12 cellular contexts compared by ENCODE assay signal in the genomic region with DNA sequence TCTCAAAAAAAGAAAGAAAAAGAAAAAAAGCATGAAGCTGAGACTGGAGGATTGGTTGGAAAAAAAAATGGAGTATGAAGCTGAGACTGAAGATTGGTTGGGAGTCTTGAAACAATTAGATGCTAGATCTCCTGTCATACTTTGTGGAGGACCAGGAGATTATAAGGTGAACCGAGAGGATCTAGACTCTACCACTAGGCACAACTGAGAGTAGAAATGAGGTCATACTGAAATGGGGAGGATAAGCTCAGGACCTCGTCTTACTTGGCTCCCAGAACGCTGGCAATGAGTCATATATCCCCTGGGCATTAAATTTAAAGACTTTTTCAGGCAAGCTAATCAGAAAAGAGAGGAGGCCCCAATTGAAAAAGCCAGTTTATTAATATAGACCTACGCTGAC. TPM values are rescaled to one million over a fixed set of nuclear protein-coding genes. Genes with fewer than 3 reads are reported as not detected.
DNase-seq lines count a peak whose midpoint lies in the region; ATAC-seq and TF ChIP-seq lines count a peak whose summit lies in the region.
"Had no signal": no experiment of that assay in that cellular context is flagged by ENCODE, and none has a peak within 500 bp of the region (broad histone marks: within the 10 kb centered on the region; RNA-seq: fewer than 3 reads in every experiment).

No MANE protein-coding gene starts in this region.

- peak overlapping the region in 1 of 8 donors; percentile 11 for H3K4me3 Mint-ChIP-seq in CD4-positive, alpha-beta memory T cell

- TF ChIP-seq CTCF in RWPE2 (IDR thresholded peaks at IDR 0.05; ENCODE audit: poor library complexity, severe bottlenecking) (no peak), kidney epithelial cell (IDR thresholded peaks at IDR 0.05; ENCODE audit: insufficient read depth, low read length, poor library complexity, severe bottlenecking) (no peak)

- no peak overlapping the region for H3K4me3 ChIP-seq in CD4-positive, alpha-beta memory T cell (ENCODE audit: low read length in 2 of 2)
- H3K4me3 ChIP-seq in RWPE2 (ENCODE audit: severe bottlenecking) (no peak overlapping the region), kidney epithelial cell (ENCODE audit: low read depth, low read length) (no peak overlapping the region)
- H3K4me3 ChIP-seq: colonic mucosa, testis had no signal

- no peaks in the 10 kb centered on the region for H3K36me3 ChIP-seq in CD4-positive, alpha-beta memory T cell (ENCODE audit: insufficient read depth, low read length)
- H3K36me3 ChIP-seq in RWPE2 (ENCODE audit: low read depth): peaks cover 7% of the 10 kb centered on the region; the same call in 1 of the 2 replicates
- H3K36me3 ChIP-seq in kidney epithelial cell (ENCODE audit: control insufficient read depth, insufficient read depth, low read length): no peaks in the 10 kb centered on the region
- H3K36me3 ChIP-seq: colonic mucosa had no signal

- peaks cover 35 to 63% (median 48%) of the 10 kb centered on the region in 4 donors for H3K4me1 Mint-ChIP-seq in CD4-positive, alpha-beta memory T cell

- peak; percentile 37; the same call in 1 of the 3 replicates for ATAC-seq in RWPE2 (ENCODE audit: low read depth)

- no peaks in the 10 kb centered on the region for H3K27me3 Mint-ChIP-seq in CD4-positive, alpha-beta memory T cell

- H3K27ac ChIP-seq in CD4-positive, alpha-beta memory T cell (ENCODE audit: low read depth, low read length): no peak overlapping the region
- peak overlapping the region; percentile 26 for H3K27ac ChIP-seq in RWPE2 (ENCODE audit: poor library complexity, severe bottlenecking)
- H3K27ac ChIP-seq: neutrophil had no signal

- peaks cover 37% of the 10 kb centered on the region for H3K4me1 ChIP-seq in CD4-positive, alpha-beta memory T cell (ENCODE audit: insufficient read depth, low read length)
- H3K4me1 ChIP-seq in RWPE2 (ENCODE audit: insufficient read depth, poor library complexity, severe bottlenecking): peaks cover 25% of the 10 kb centered on the region

- intact Hi-C loops in CD4-positive, alpha-beta memory T cell (cut with micrococcal nuclease): no loop called here

- H3K27ac Mint-ChIP-seq in CD4-positive, alpha-beta memory T cell: peak overlapping the region in 4 of 7 donors; percentile 3 to 73 (median 40)

- no peak for DNase-seq in CD4-positive, alpha-beta memory T cell
- peak; percentile 40 for DNase-seq in H4 (ENCODE audit: low spot score)
- DNase-seq in RWPE2 (ENCODE audit: low spot score): no peak
- peak; percentile 26 for DNase-seq in kidney epithelial cell (ENCODE audit: low read depth)
- no peak for DNase-seq in SIG-M5 treated with dmso at 0.1 percent for 504 hours (lab: John Stamatoyannopoulos, UW; ENCODE audit: unreplicated experiment)
- DNase-seq in Ammon's horn (ENCODE audit: low spot score): no peak
- no peak for DNase-seq in globus pallidus (ENCODE audit: low spot score)
- no peak for DNase-seq in NCI-H2029 (lab: John Stamatoyannopoulos, UW)
- DNase-seq: colonic mucosa, T-helper 1 cell, testis had no signal

- peaks cover 0 to 15% of the 10 kb centered on the region in 2 donors for H3K36me3 Mint-ChIP-seq in CD4-positive, alpha-beta memory T cell

- H3K9me3 Mint-ChIP-seq in CD4-positive, alpha-beta memory T cell: peaks cover 0 to 4% (median 0%) of the 10 kb centered on the region in 8 donors

- POLR2A ChIA-PET in CD4-positive, alpha-beta memory T cell (lab: Charles Lee; ENCODE audit: partially characterized antibody): interaction anchor here (1.2 kb wide), 1 partner anchor 8 kb away, joined by 4 read pairs; no protein-coding TSS in a partner anchor

- H3K27me3 ChIP-seq in CD4-positive, alpha-beta memory T cell (ENCODE audit: insufficient read depth, low read length): no peaks in the 10 kb centered on the region
- H3K27me3 ChIP-seq in RWPE2 (ENCODE audit: insufficient read depth, poor library complexity, severe bottlenecking): no peaks in the 10 kb centered on the region
- no peaks in the 10 kb centered on the region for H3K27me3 ChIP-seq in kidney epithelial cell (ENCODE audit: control insufficient read depth, insufficient read depth, low read length)
- H3K27me3 ChIP-seq: colonic mucosa, neutrophil, testis had no signal

- no peaks in the 10 kb centered on the region for H3K9me3 ChIP-seq in CD4-positive, alpha-beta memory T cell (ENCODE audit: control insufficient read depth in 1 of 2, low read length in 2 of 2)
- H3K9me3 ChIP-seq in RWPE2 (ENCODE audit: severe bottlenecking): no peaks in the 10 kb centered on the region
- H3K9me3 ChIP-seq: colonic mucosa, neutrophil, testis had no signal

- CTCF ChIA-PET in CD4-positive, alpha-beta memory T cell (lab: Charles Lee; ENCODE audit: partially characterized antibody): interaction anchor here (0.9 to 5.7 kb wide), 3 partner anchors 15 to 192 kb away, joined by 3 to 26 read pairs (median 4); partner anchors contain the start of gene NIF3L1

RNA-seq across cellular contexts. Expression of gene ORC2, which starts 3.3 kb away (rescaled TPM):
- total RNA-seq in CD4-positive, alpha-beta memory T cell: 10 to 100 TPM; 72.2 to 76.4 TPM
- 10 to 100 TPM in 1 of 2 donors, 1 to 10 TPM in 1; 9.1 to 13.5 TPM for polyA plus RNA-seq in CD4-positive, alpha-beta memory T cell
- 12.2 and 16.3 TPM in 2 replicates for total RNA-seq in H4 (2014; rRNA removed; shearing (Covaris generic))
- total RNA-seq in kidney epithelial cell: 16.2 and 17.3 TPM in 2 replicates

Comparison
In these comparisons a context has a peak if more than half of its experiments do, and no peak if none do; other contexts are left out.
1. DNase-seq: peak in H4 (single experiment) and kidney epithelial cell (single experiment); none in CD4-positive, alpha-beta memory T cell (0 of 5), RWPE2 (single experiment), SIG-M5 treated with dmso at 0.1 percent for 504 hours (single experiment), Ammon's horn (single experiment), globus pallidus (single experiment) and NCI-H2029 (single experiment).